Comparison of ENCODE assay signal across 8 cellular contexts in genomic region chr9:19049872-19050636, GRCh38. TPM values are rescaled to one million over a fixed set of nuclear protein-coding genes. Genes with fewer than 3 reads are reported as not detected.
A peak's percentile ranks its signal among the peaks of the same experiment; 100 is the strongest.
DNase-seq lines count a peak whose midpoint lies in the region; ATAC-seq, FAIRE-seq and TF ChIP-seq lines count a peak whose summit lies in the region.

No MANE protein-coding gene starts in this region.

- H3K4me1 ChIP-seq in right lobe of liver (peaks cover 0 to 24% (median 10%) of the 10 kb centered on the region in 4 donors), subcutaneous abdominal adipose tissue (ENCODE audit: control insufficient read depth in 5 of 5, insufficient read depth in 5 of 5, low read length in 5 of 5) (peaks cover 3 to 38% (median 29%) of the 10 kb centered on the region in 5 donors)

- H3K9me3 ChIP-seq in right lobe of liver (no peaks in the 10 kb centered on the region), subcutaneous abdominal adipose tissue (ENCODE audit: control insufficient read depth in 5 of 5, low read length in 5 of 5) (no peaks in the 10 kb centered on the region)

- H3K36me3 ChIP-seq in right lobe of liver (no peaks in the 10 kb centered on the region), subcutaneous abdominal adipose tissue (ENCODE audit: control insufficient read depth in 5 of 5, insufficient read depth in 5 of 5, low read length in 5 of 5) (peaks cover 0 to 5% (median 0%) of the 10 kb centered on the region in 5 donors)

- no peaks in the 10 kb centered on the region for H3K27me3 ChIP-seq in right lobe of liver
- H3K27me3 ChIP-seq in subcutaneous abdominal adipose tissue (ENCODE audit: control insufficient read depth in 5 of 5, insufficient read depth in 4 of 5, low read length in 5 of 5), result no peaks in the 10 kb centered on the region

- CTCF ChIA-PET in activated CD4-positive, alpha-beta T cell treated with anti-CD3 and anti-CD28 coated beads, Interleukin-2, amount 10 ng/mL, durations not matched to agents 7 days and 5 days (lab: Charles Lee), result interaction anchor here (0.7 to 2.5 kb wide), 4 partner anchors 11 to 407 kb away, joined by 3 to 14 read pairs (median 3); no protein-coding TSS in a partner anchor

- H3K4me1 Mint-ChIP-seq in activated CD4-positive, alpha-beta T cell treated with anti-CD3 and anti-CD28 coated beads, Interleukin-2, amount 10 ng/mL, durations not matched to agents 7 days and 5 days, result peaks cover 33% of the 10 kb centered on the region
- peaks cover 39% of the 10 kb centered on the region for H3K4me1 Mint-ChIP-seq in chondrocyte (ENCODE audit: low read depth)

- ATAC-seq in right lobe of liver, result peak in 2 of 4 donors; percentile 2 to 4

- peaks cover 22% of the 10 kb centered on the region for H3K36me3 Mint-ChIP-seq in activated CD4-positive, alpha-beta T cell treated with anti-CD3 and anti-CD28 coated beads, Interleukin-2, amount 10 ng/mL, durations not matched to agents 7 days and 5 days (ENCODE audit: low read depth)
- no peaks in the 10 kb centered on the region for H3K36me3 Mint-ChIP-seq in chondrocyte (ENCODE audit: low read depth)

- POLR2A ChIA-PET in activated CD4-positive, alpha-beta T cell treated with anti-CD3 and anti-CD28 coated beads, Interleukin-2, amount 10 ng/mL, durations not matched to agents 7 days and 5 days (lab: Charles Lee), result interaction anchor here (1.2 kb wide), 1 partner anchor 134 kb away, joined by 3 read pairs; no protein-coding TSS in a partner anchor

- intact Hi-C loops in right lobe of liver (cut with DNase I), result no loop called here

- TF ChIP-seq CTCF in chondrocyte (IDR thresholded peaks at IDR 0.05), result no peak
- TF ChIP-seq CTCF in right lobe of liver (IDR thresholded peaks at IDR 0.05), result no peak
- no peak for TF ChIP-seq CTCF in D721Med (IDR thresholded peaks at IDR 0.05; ENCODE audit: insufficient read depth, missing control alignments)
- TF ChIP-seq CTCF in GM10266 (IDR thresholded peaks at IDR 0.05; ENCODE audit: control insufficient read depth, insufficient read depth, low read depth, missing control alignments), result no peak

- peak overlapping the region; percentile 99 for H3K27ac Mint-ChIP-seq in activated CD4-positive, alpha-beta T cell treated with anti-CD3 and anti-CD28 coated beads, Interleukin-2, amount 10 ng/mL, durations not matched to agents 7 days and 5 days
- peak overlapping the region; percentile 96 for H3K27ac Mint-ChIP-seq in chondrocyte (ENCODE audit: unreplicated experiment)

- peak; percentile 22 for DNase-seq in activated CD4-positive, alpha-beta T cell treated with anti-CD3 and anti-CD28 coated beads, Interleukin-2, amount 10 ng/mL, durations not matched to agents 7 days and 5 days
- DNase-seq in activated CD4-positive, alpha-beta T cell treated with anti-CD3 and anti-CD28 coated beads, Interleukin-2, amount 50 U/mL, for 4 hours, result no peak
- DNase-seq in OCI-M1 (lab: John Stamatoyannopoulos, UW) (peak; percentile 33), chondrocyte (ENCODE audit: low spot score) (no peak), right lobe of liver (no peak), D721Med (ENCODE audit: insufficient read length, low spot score) (no peak), GM10266 (ENCODE audit: extremely low spot score) (no peak)

- H3K9ac ChIP-seq in subcutaneous abdominal adipose tissue (ENCODE audit: low read length in 5 of 5), result peak overlapping the region; percentile 88 to 95 (median 92)

- no peaks in the 10 kb centered on the region for H3K9me3 Mint-ChIP-seq in activated CD4-positive, alpha-beta T cell treated with anti-CD3 and anti-CD28 coated beads, Interleukin-2, amount 10 ng/mL, durations not matched to agents 7 days and 5 days
- no peaks in the 10 kb centered on the region for H3K9me3 Mint-ChIP-seq in chondrocyte (ENCODE audit: low read depth)

- H3K4me3 ChIP-seq in right lobe of liver, result peak overlapping the region; percentile 70 to 96 (median 80)
- H3K4me3 ChIP-seq in subcutaneous abdominal adipose tissue (ENCODE audit: low read depth in 1 of 5, low read length in 5 of 5), result peak overlapping the region; percentile 73 to 99 (median 91)

- peak overlapping the region; percentile 83 to 95 (median 93) for H3K27ac ChIP-seq in right lobe of liver
- H3K27ac ChIP-seq in subcutaneous abdominal adipose tissue (ENCODE audit: low read depth, low read length), result peak overlapping the region; percentile 94

- no peak for TF ChIP-seq POLR2A in right lobe of liver (IDR thresholded peaks at IDR 0.05)

- H3K27me3 Mint-ChIP-seq in activated CD4-positive, alpha-beta T cell treated with anti-CD3 and anti-CD28 coated beads, Interleukin-2, amount 10 ng/mL, durations not matched to agents 7 days and 5 days, result no peaks in the 10 kb centered on the region
- no peaks in the 10 kb centered on the region for H3K27me3 Mint-ChIP-seq in chondrocyte (ENCODE audit: low read depth)

- 5% methylated on average over 31 of the region's 36 CpGs for WGBS in right lobe of liver (ENCODE audit: insufficient coverage, low coverage, low lambda C conversion rate, missing lambda C conversion rate)

- H3K4me3 Mint-ChIP-seq in activated CD4-positive, alpha-beta T cell treated with anti-CD3 and anti-CD28 coated beads, Interleukin-2, amount 10 ng/mL, durations not matched to agents 7 days and 5 days, result peak overlapping the region; percentile 96
- H3K4me3 Mint-ChIP-seq in chondrocyte (ENCODE audit: unreplicated experiment), result peak overlapping the region; percentile 87

- FAIRE-seq in D721Med (lab: Jason Lieb, UNC), result no peak

RNA-seq across cellular contexts. Expression of gene RRAGA, which starts 0.8 kb away (rescaled TPM):
- 10 to 100 TPM; 45.5 to 46.6 TPM for total RNA-seq in activated CD4-positive, alpha-beta T cell treated with anti-CD3 and anti-CD28 coated beads, Interleukin-2, amount 10 ng/mL, durations not matched to agents 7 days and 5 days
- 98.3 to 107 TPM (median 104 TPM) in 3 replicates for total RNA-seq in chondrocyte
- total RNA-seq in right lobe of liver, result 10 to 100 TPM; 34.3 to 47.0 (median 38.9) TPM

RNA-seq across cellular contexts. Expression of gene SAXO1, which starts 17.0 kb away (rescaled TPM):
- total RNA-seq in activated CD4-positive, alpha-beta T cell treated with anti-CD3 and anti-CD28 coated beads, Interleukin-2, amount 10 ng/mL, durations not matched to agents 7 days and 5 days, result under 1 TPM in 1 of 2 experiments, not detected in 1; 0.10 TPM
- 0.17 TPM in 1 of 3 replicates, not detected in the others for total RNA-seq in chondrocyte
- under 1 TPM in 1 of 6 experiments, not detected in 5; 0.15 TPM for total RNA-seq in right lobe of liver

RNA-seq across cellular contexts. Expression of gene HAUS6, which starts 52.6 kb away (rescaled TPM):
- 10 to 100 TPM; 25.0 to 26.2 TPM for total RNA-seq in activated CD4-positive, alpha-beta T cell treated with anti-CD3 and anti-CD28 coated beads, Interleukin-2, amount 10 ng/mL, durations not matched to agents 7 days and 5 days
- total RNA-seq in chondrocyte (6.1 to 10.2 TPM (median 7.6 TPM) in 3 replicates), right lobe of liver (1 to 10 TPM; 2.9 to 8.1 (median 4.3) TPM)

Comparison
In these comparisons a context has a peak if more than half of its experiments do, and no peak if none do; other contexts are left out.
1. DNase-seq: peak in activated CD4-positive, alpha-beta T cell treated with anti-CD3 and anti-CD28 coated beads, Interleukin-2, amount 10 ng/mL, durations not matched to agents 7 days and 5 days (single experiment) and OCI-M1 (single experiment); none in activated CD4-positive, alpha-beta T cell treated with anti-CD3 and anti-CD28 coated beads, Interleukin-2, amount 50 U/mL, for 4 hours (0 of 2), chondrocyte (single experiment), right lobe of liver (0 of 3), D721Med (single experiment) and GM10266 (single experiment).